7 cellular contexts compared by ENCODE assay signal in the genomic region with DNA sequence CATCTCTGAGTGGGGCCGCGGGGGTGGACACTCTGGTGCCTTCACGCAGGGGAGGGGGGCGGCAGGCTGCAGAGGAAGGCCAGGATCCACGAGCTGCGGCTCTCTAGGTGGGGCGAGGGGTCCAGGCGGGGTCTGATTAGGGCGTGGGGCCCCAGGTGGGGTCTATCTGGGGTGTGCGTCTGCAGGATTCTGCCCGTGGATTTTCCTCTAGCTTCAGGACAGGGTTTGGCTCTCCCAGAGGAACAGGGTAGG. TPM values are rescaled to one million over a fixed set of nuclear protein-coding genes. Genes with fewer than 3 reads are reported as not detected.
DNase-seq lines count a peak whose midpoint lies in the region; TF ChIP-seq lines count a peak whose summit lies in the region.

No MANE protein-coding gene starts in this region.

- DNase-seq in GM23248: peak; percentile 20
- no peak for DNase-seq in left ventricle myocardium inferior
- no peak for DNase-seq in amygdala (lab: John Stamatoyannopoulos, UW)
- DNase-seq in NCI-H1694 treated with DMSO at 0.1 percent for 48 hours (lab: John Stamatoyannopoulos, UW): no peak
- DNase-seq in anterior cingulate cortex (lab: John Stamatoyannopoulos, UW): no peak

- 1 to 6% methylated on average over 2 to 11 of the region's 11 CpGs for WGBS in GM23248 (ENCODE audit: low coverage in 1 of 2, low lambda C conversion rate in 2 of 2, missing lambda C conversion rate in 2 of 2), 2 experiments

- peak overlapping the region; percentile 64 for H3K4me3 ChIP-seq in GM23248
- peak overlapping the region; percentile 60 for H3K4me3 ChIP-seq in WI38 (ENCODE audit: low read depth, low read length)
- peak overlapping the region; percentile 73 for H3K4me3 ChIP-seq in left ventricle myocardium inferior
- H3K4me3 ChIP-seq in skin epidermis: peak overlapping the region; percentile 17 to 40 (median 38)

- intact Hi-C loops in left ventricle myocardium inferior (cut with micrococcal nuclease): no loop called here

- H3K36me3 ChIP-seq in GM23248 (ENCODE audit: low read depth): peaks cover 3% of the 10 kb centered on the region; the same call in 1 of the 2 replicates
- H3K36me3 ChIP-seq in left ventricle myocardium inferior: peaks cover 17% of the 10 kb centered on the region

- H3K79me2 ChIP-seq in GM23248 (ENCODE audit: insufficient read depth): peaks cover 10% of the 10 kb centered on the region

- H3K27ac ChIP-seq in GM23248: no peak overlapping the region
- peak overlapping the region; percentile 85 for H3K27ac ChIP-seq in left ventricle myocardium inferior (replicated peaks)
- peak overlapping the region in 13 of 21 experiments; percentile 1 to 78 (median 61) for H3K27ac ChIP-seq in skin epidermis

- H4K20me1 ChIP-seq in GM23248 (ENCODE audit: insufficient read depth): no peaks in the 10 kb centered on the region

- H3K27me3 ChIP-seq in GM23248 (replicated peaks; ENCODE audit: insufficient read depth) (no peaks in the 10 kb centered on the region), left ventricle myocardium inferior (ENCODE audit: low read depth) (no peaks in the 10 kb centered on the region)

- no peaks in the 10 kb centered on the region for H3K9me3 ChIP-seq in GM23248 (ENCODE audit: low read depth)
- H3K9me3 ChIP-seq in left ventricle myocardium inferior (replicated peaks): no peaks in the 10 kb centered on the region

- no peaks in the 10 kb centered on the region for H3K9me2 ChIP-seq in GM23248 (ENCODE audit: insufficient read depth)

- H3K4me1 ChIP-seq in GM23248 (ENCODE audit: insufficient read depth): peaks cover 1% of the 10 kb centered on the region; the same call in 1 of the 2 replicates
- peaks cover 38% of the 10 kb centered on the region for H3K4me1 ChIP-seq in left ventricle myocardium inferior

- H3F3A ChIP-seq in GM23248 (ENCODE audit: insufficient read depth): no peaks in the 10 kb centered on the region

- TF ChIP-seq CTCF in WI38 (IDR thresholded peaks at IDR 0.05; ENCODE audit: low read depth, low read length): no peak
- no peak for TF ChIP-seq CTCF in left ventricle myocardium inferior (IDR thresholded peaks at IDR 0.05; ENCODE audit: borderline replicate concordance)

- peak overlapping the region; percentile 47; the same call in 1 of the 2 replicates for H3K9ac ChIP-seq in GM23248

- no peak overlapping the region; the same call in 1 of the 2 replicates for H2AFZ ChIP-seq in GM23248

- in situ Hi-C loops in GM23248 (cut with MboI): no loop called here

- peak overlapping the region; percentile 71 for H3K4me2 ChIP-seq in GM23248 (ENCODE audit: unreplicated experiment)

RNA-seq across cellular contexts. Expression of gene JMJD4, which starts 6.3 kb away (rescaled TPM):
- total RNA-seq in GM23248 (2014; rRNA removed; shearing (Covaris generic)): 25.8 and 26.9 TPM in 2 replicates
- polyA plus RNA-seq in GM23248 (2016; fragmentation: Nextera tagmentation; extraction: Ambion mirVana): 16.1 and 17.3 TPM in 2 replicates
- 7.0 TPM for total RNA-seq in left ventricle myocardium inferior

RNA-seq across cellular contexts. Expression of gene SNAP47, which starts 6.4 kb away (rescaled TPM):
- total RNA-seq in GM23248 (2014; rRNA removed; shearing (Covaris generic)): 30.5 and 40.1 TPM in 2 replicates
- 29.3 and 32.6 TPM in 2 replicates for polyA plus RNA-seq in GM23248 (2016; fragmentation: Nextera tagmentation; extraction: Ambion mirVana)
- 45.9 TPM for total RNA-seq in left ventricle myocardium inferior
